Comparison of ENCODE assay signal across 3 cellular contexts in the genomic region with DNA sequence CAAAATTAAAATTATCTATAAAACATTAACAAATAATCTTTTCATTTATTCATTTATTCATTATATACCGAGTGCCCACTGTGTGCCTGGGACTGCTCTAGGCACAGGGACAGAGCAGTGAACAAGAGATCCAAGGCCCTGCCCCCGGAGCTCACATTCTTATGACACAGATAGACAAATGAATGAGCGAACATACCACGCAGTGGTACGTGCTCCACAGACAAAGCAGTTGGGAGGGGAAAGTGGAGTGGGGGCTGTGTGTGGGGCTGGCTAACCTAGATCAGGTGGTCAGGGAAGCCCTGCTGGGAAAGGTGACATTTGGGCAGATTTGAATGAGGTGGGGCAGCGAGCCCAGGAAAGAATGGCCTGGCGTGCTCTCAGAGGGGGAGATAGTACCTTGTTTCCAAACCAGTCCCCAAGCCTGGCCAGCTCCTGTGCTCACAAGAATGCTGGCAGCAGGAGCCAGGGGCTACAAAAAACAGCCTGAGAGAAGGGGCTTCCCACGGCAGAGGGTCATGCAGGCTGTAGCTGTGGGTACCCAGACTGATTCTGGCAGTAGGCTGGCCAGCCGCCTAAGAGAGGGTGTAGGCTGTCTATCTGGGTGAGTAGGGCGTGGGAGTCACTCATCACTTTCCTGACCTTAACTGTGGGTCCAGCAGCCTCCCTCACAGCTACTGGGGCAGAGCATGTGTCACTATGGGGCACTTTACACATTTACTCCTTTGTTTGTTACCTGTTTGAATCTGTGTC.
TF ChIP-seq lines count a peak whose summit lies in the region.

No MANE protein-coding gene starts in this region.

TF ChIP-seq in SK-N-SH, 30 proteins besides CTCF, POLR2A, EP300 and RAD21 (continued from another document):
- TF ChIP-seq, protein P1, sequence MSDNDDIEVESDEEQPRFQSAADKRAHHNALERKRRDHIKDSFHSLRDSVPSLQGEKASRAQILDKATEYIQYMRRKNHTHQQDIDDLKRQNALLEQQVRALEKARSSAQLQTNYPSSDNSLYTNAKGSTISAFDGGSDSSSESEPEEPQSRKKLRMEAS (IDR thresholded peaks at IDR 0.05; ENCODE audit: low read depth): no peak
- no peak for TF ChIP-seq SIN3A (IDR thresholded peaks at IDR 0.05; ENCODE audit: borderline replicate concordance, low read depth, low read length)
- no peak for TF ChIP-seq RCOR1 (IDR thresholded peaks at IDR 0.05; ENCODE audit: low read length)
- no peak for TF ChIP-seq MXI1 (IDR thresholded peaks at IDR 0.05; ENCODE audit: low read depth, low read length)
- TF ChIP-seq RXRA (IDR thresholded peaks at IDR 0.05; ENCODE audit: borderline replicate concordance, low read depth): no peak
- TF ChIP-seq GABPA (IDR thresholded peaks at IDR 0.05; ENCODE audit: low read depth): no peak
- no peak for TF ChIP-seq FOSL2 (IDR thresholded peaks at IDR 0.05; ENCODE audit: borderline replicate concordance, low read depth)
- TF ChIP-seq TAF1 (IDR thresholded peaks at IDR 0.05; ENCODE audit: borderline replicate concordance, low read depth, low read length): no peak
- TF ChIP-seq, protein P2, sequence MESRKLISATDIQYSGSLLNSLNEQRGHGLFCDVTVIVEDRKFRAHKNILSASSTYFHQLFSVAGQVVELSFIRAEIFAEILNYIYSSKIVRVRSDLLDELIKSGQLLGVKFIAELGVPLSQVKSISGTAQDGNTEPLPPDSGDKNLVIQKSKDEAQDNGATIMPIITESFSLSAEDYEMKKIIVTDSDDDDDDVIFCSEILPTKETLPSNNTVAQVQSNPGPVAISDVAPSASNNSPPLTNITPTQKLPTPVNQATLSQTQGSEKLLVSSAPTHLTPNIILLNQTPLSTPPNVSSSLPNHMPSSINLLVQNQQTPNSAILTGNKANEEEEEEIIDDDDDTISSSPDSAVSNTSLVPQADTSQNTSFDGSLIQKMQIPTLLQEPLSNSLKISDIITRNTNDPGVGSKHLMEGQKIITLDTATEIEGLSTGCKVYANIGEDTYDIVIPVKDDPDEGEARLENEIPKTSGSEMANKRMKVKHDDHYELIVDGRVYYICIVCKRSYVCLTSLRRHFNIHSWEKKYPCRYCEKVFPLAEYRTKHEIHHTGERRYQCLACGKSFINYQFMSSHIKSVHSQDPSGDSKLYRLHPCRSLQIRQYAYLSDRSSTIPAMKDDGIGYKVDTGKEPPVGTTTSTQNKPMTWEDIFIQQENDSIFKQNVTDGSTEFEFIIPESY (IDR thresholded peaks at IDR 0.05; ENCODE audit: borderline replicate concordance, low read depth): no peak
- TF ChIP-seq, protein P3, sequence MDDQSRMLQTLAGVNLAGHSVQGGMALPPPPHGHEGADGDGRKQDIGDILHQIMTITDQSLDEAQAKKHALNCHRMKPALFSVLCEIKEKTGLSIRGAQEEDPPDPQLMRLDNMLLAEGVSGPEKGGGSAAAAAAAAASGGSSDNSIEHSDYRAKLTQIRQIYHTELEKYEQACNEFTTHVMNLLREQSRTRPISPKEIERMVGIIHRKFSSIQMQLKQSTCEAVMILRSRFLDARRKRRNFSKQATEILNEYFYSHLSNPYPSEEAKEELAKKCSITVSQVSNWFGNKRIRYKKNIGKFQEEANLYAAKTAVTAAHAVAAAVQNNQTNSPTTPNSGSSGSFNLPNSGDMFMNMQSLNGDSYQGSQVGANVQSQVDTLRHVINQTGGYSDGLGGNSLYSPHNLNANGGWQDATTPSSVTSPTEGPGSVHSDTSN (IDR thresholded peaks at IDR 0.05): no peak
- no peak for TF ChIP-seq TCF12 (IDR thresholded peaks at IDR 0.05)
- no peak for TF ChIP-seq NRF1 (IDR thresholded peaks at IDR 0.05; ENCODE audit: low read depth, low read length)
- TF ChIP-seq MEF2A (IDR thresholded peaks at IDR 0.05; ENCODE audit: borderline replicate concordance, low read depth): no peak

TF ChIP-seq in SK-N-SH treated with all-trans-retinoic acid at 6 μM for 48 hours, 23 proteins besides CTCF, POLR2A, EP300 and RAD21 (continued from another document):
- TF ChIP-seq ZNF70 (CRISPR knock-in tag; IDR thresholded peaks at IDR 0.05) (no peak), ESRRG (CRISPR knock-in tag; IDR thresholded peaks at IDR 0.05) (no peak), ZNF8 (CRISPR knock-in tag; IDR thresholded peaks at IDR 0.05) (no peak), ZNF565 (CRISPR knock-in tag; conservative IDR thresholded peaks at IDR 0.05; ENCODE audit: low read depth) (no peak), ARNTL (CRISPR knock-in tag; IDR thresholded peaks at IDR 0.05; ENCODE audit: borderline replicate concordance, low read depth) (no peak)
- TF ChIP-seq, protein P4, sequence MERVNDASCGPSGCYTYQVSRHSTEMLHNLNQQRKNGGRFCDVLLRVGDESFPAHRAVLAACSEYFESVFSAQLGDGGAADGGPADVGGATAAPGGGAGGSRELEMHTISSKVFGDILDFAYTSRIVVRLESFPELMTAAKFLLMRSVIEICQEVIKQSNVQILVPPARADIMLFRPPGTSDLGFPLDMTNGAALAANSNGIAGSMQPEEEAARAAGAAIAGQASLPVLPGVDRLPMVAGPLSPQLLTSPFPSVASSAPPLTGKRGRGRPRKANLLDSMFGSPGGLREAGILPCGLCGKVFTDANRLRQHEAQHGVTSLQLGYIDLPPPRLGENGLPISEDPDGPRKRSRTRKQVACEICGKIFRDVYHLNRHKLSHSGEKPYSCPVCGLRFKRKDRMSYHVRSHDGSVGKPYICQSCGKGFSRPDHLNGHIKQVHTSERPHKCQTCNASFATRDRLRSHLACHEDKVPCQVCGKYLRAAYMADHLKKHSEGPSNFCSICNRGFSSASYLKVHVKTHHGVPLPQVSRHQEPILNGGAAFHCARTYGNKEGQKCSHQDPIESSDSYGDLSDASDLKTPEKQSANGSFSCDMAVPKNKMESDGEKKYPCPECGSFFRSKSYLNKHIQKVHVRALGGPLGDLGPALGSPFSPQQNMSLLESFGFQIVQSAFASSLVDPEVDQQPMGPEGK (CRISPR knock-in tag; IDR thresholded peaks at IDR 0.05; ENCODE audit: borderline replicate concordance): no peak
TF ChIP-seq in SK-N-SH treated with all-trans-retinoic acid at 6 μM for 48 hours: peak in this region for 0.

TF ChIP-seq in endothelial cell of umbilical vein, 7 proteins besides CTCF, POLR2A, EP300 and RAD21 (continued from another document):
- TF ChIP-seq POLR2AphosphoS5 (IDR thresholded peaks at IDR 0.05; ENCODE audit: insufficient read depth, low read depth, low read length): no peak
- no peak for TF ChIP-seq JUN (IDR thresholded peaks at IDR 0.05; ENCODE audit: borderline replicate concordance, insufficient read depth, insufficient read length, low read depth)
- TF ChIP-seq, protein P1 (IDR thresholded peaks at IDR 0.05; ENCODE audit: insufficient read depth, insufficient read length): no peak
- TF ChIP-seq EZH2 (IDR thresholded peaks at IDR 0.05; ENCODE audit: borderline replicate concordance, low read depth, low read length, severe bottlenecking): no peak
- no peak for TF ChIP-seq GATA2 (IDR thresholded peaks at IDR 0.05; ENCODE audit: insufficient read depth, insufficient read length, low read depth, low read length)
- no peak for TF ChIP-seq FOS (IDR thresholded peaks at IDR 0.05; ENCODE audit: borderline replicate concordance, insufficient read depth, low read length)
TF ChIP-seq in endothelial cell of umbilical vein: peak in this region for 0.
